ENCODE assay signal across 1 cellular context in genomic region chr1:100722211-100722610, GRCh38.
TF ChIP-seq lines count a peak whose summit lies in the region.

No MANE protein-coding gene starts in this region.

TF ChIP-seq in HepG2, 621 proteins besides CTCF, POLR2A, EP300 and RAD21:
- TF ChIP-seq HMG20B (CRISPR knock-in tag; conservative IDR thresholded peaks at IDR 0.05): no peak
- no peak for TF ChIP-seq ZNF281 (CRISPR knock-in tag; IDR thresholded peaks at IDR 0.05; ENCODE audit: borderline replicate concordance)
- no peak for TF ChIP-seq TEAD3 (CRISPR knock-in tag; optimal IDR thresholded peaks at IDR 0.05; ENCODE audit: borderline replicate concordance)
- no peak for TF ChIP-seq JUND (CRISPR knock-in tag; IDR thresholded peaks at IDR 0.05)
- no peak for TF ChIP-seq SAFB2 (CRISPR knock-in tag; IDR thresholded peaks at IDR 0.05; ENCODE audit: borderline replicate concordance, low read depth)
- TF ChIP-seq MTA1 (CRISPR knock-in tag; IDR thresholded peaks at IDR 0.05; ENCODE audit: borderline replicate concordance): no peak
- TF ChIP-seq RBFOX2 (IDR thresholded peaks at IDR 0.05; ENCODE audit: low read depth, low read length): no peak
- no peak for TF ChIP-seq SKI (IDR thresholded peaks at IDR 0.05; ENCODE audit: partially characterized antibody)
- TF ChIP-seq ZNF296 (CRISPR knock-in tag; conservative IDR thresholded peaks at IDR 0.05): no peak
- no peak for TF ChIP-seq NR0B2 (CRISPR knock-in tag; IDR thresholded peaks at IDR 0.05)
- TF ChIP-seq ZNF326 (CRISPR knock-in tag; IDR thresholded peaks at IDR 0.05; ENCODE audit: borderline replicate concordance): no peak
- no peak for TF ChIP-seq EZH2 (conservative IDR thresholded peaks at IDR 0.05; ENCODE audit: low read depth, low read length)
- no peak for TF ChIP-seq PCBP1 (IDR thresholded peaks at IDR 0.05; ENCODE audit: borderline replicate concordance, low read depth, low read length)
- no peak for TF ChIP-seq SIX1 (CRISPR knock-in tag; IDR thresholded peaks at IDR 0.05; ENCODE audit: borderline replicate concordance)
- TF ChIP-seq ZNF552 (CRISPR knock-in tag; IDR thresholded peaks at IDR 0.05; ENCODE audit: borderline replicate concordance): no peak
- no peak for TF ChIP-seq MED1 (CRISPR knock-in tag; IDR thresholded peaks at IDR 0.05)
- TF ChIP-seq ZNF484 (CRISPR knock-in tag; IDR thresholded peaks at IDR 0.05; ENCODE audit: borderline replicate concordance, low read depth): no peak
- no peak for TF ChIP-seq GZF1 (CRISPR knock-in tag; IDR thresholded peaks at IDR 0.05)
- no peak for TF ChIP-seq TCF7L2 (IDR thresholded peaks at IDR 0.05; ENCODE audit: low read depth, low read length)
- TF ChIP-seq DZIP1 (CRISPR knock-in tag; IDR thresholded peaks at IDR 0.05): no peak
